ENCODE assay signal across 9 cellular contexts in genomic region chr16:81521141-81521626, GRCh38.
A peak's percentile ranks its signal among the peaks of the same experiment; 100 is the strongest.
DNase-seq lines count a peak whose midpoint lies in the region; ATAC-seq, FAIRE-seq and TF ChIP-seq lines count a peak whose summit lies in the region.
"Had no signal": no experiment of that assay in that cellular context is flagged by ENCODE, and none has a peak within 500 bp of the region (broad histone marks: within the 10 kb centered on the region; RNA-seq: fewer than 3 reads in every experiment).

No MANE protein-coding gene starts in this region.

- no peaks in the 10 kb centered on the region; the same call in 1 of the 3 replicates for H3K9me3 ChIP-seq in GM12878 (replicated peaks; ENCODE audit: control insufficient read depth, insufficient read depth, low read length)

- POLR2A ChIA-PET in GM12878 (lab: Charles Lee): interaction anchor here (0.5 to 1.2 kb wide), 2 partner anchors 40 to 134 kb away, joined by 3 read pairs; no protein-coding TSS in a partner anchor

- no peak overlapping the region for H3K9ac ChIP-seq in GM12878 (ENCODE audit: control insufficient read depth, insufficient read depth, low read length)
- H3K9ac ChIP-seq: KMS-11 had no signal

- H3K4me2 ChIP-seq in GM12878 (ENCODE audit: control insufficient read depth, insufficient read depth): 0 out of 2 replicates have a peak overlapping the region, but pooled peaks have one; percentile 2
- H3K4me2 ChIP-seq: KMS-11 had no signal

- H3K36me3 ChIP-seq in GM12878 (ENCODE audit: control insufficient read depth in 2 of 2, insufficient read depth in 2 of 2, low read length in 1 of 2): peaks cover 5 to 8% of the 10 kb centered on the region in 2 experiments; a peak in 3 of 4 replicates

- RAD21 ChIA-PET in GM12878 (lab: Charles Lee; ENCODE audit: unreplicated experiment): interaction anchor here (1.1 to 3.5 kb wide), 3 partner anchors 41 to 75 kb away, joined by 3 to 17 read pairs (median 6); no protein-coding TSS in a partner anchor

- H3K27ac ChIP-seq in GM12878 (ENCODE audit: control insufficient read depth, insufficient read depth): no peak overlapping the region
- H3K27ac ChIP-seq: KMS-11 had no signal

- intact Hi-C loops in GM12878 (cut with micrococcal nuclease; ENCODE audit: unreplicated experiment): loop anchor here (5.0 kb wide), 3 partner anchors 74 to 119 kb away; no protein-coding TSS in a partner anchor

- CTCF ChIA-PET in GM12878 (lab: Yijun Ruan, JAX): no interaction called here

- H3K4me1 ChIP-seq in GM12878 (ENCODE audit: control insufficient read depth, insufficient read depth, low read length): peaks cover 28% of the 10 kb centered on the region

- SMC1A ChIA-PET in GM12878 (lab: Charles Lee; ENCODE audit: uncharacterized antibody, unreplicated experiment): interaction anchor here (0.7 to 1.9 kb wide), 6 partner anchors 27 to 196 kb away, joined by 3 to 5 read pairs (median 3); no protein-coding TSS in a partner anchor

- no TSS peak for BruUV-seq in GM12878 (replicated peaks; lab: Mats Ljungman, UMichigan)

- in situ Hi-C loops in GM12878 (cut with MboI): no loop called here

- no peak overlapping the region for H2AFZ ChIP-seq in GM12878 (ENCODE audit: control insufficient read depth, low read depth, low read length)

- no peak for FAIRE-seq in GM12878 (lab: Jason Lieb, UNC)

- no peaks in the 10 kb centered on the region for H4K20me1 ChIP-seq in GM12878 (ENCODE audit: control insufficient read depth, insufficient read depth)

- TF ChIP-seq EP300 in GM12878 (IDR thresholded peaks at IDR 0.05; ENCODE audit: borderline replicate concordance in 1 of 2, control insufficient read depth in 1 of 2, low read depth in 2 of 2, low read length in 2 of 2): no peak

- TF ChIP-seq POLR2A in GM12878 (IDR thresholded peaks at IDR 0.05; ENCODE audit: low read depth, low read length): no peak

- no peaks in the 10 kb centered on the region; the same call in none of the 2 replicates for H3K79me2 ChIP-seq in GM12878 (ENCODE audit: control insufficient read depth, insufficient read depth, low read length)

- TF ChIP-seq CTCF in GM12878 (IDR thresholded peaks at IDR 0.05 in 2 of 3, conservative IDR thresholded peaks at IDR 0.05 in 1 of 3; ENCODE audit: control insufficient read depth in 2 of 3, extremely low read depth in 1 of 3, insufficient read depth in 1 of 3, low read depth in 3 of 3, low read length in 3 of 3): no peak

- peak; percentile 57 for ATAC-seq in GM21786 (IDR thresholded peaks at IDR 0.05; ENCODE audit: unreplicated experiment)
- ATAC-seq in GM12878: peak; percentile 49
- no peak for ATAC-seq in GM21529 (IDR thresholded peaks at IDR 0.05; ENCODE audit: unreplicated experiment)

- H3K4me3 ChIP-seq in GM12878: no peak overlapping the region

- no peak for TF ChIP-seq RAD21 in GM12878 (IDR thresholded peaks at IDR 0.05; ENCODE audit: insufficient read depth, low read depth, low read length)

- no peaks in the 10 kb centered on the region for H3K27me3 ChIP-seq in GM12878 (replicated peaks in 1 of 2; ENCODE audit: control insufficient read depth in 2 of 2, insufficient read depth in 2 of 2, low read length in 1 of 2)

- WGBS in GM12878 (ENCODE audit: insufficient coverage, insufficient replicate concordance, low lambda C conversion rate, missing lambda C conversion rate): 13% methylated on average over 19 of the region's 19 CpGs

- DNase-seq in T-helper 22 cell (ENCODE audit: low read depth) (peak; percentile 79), GM12878 (ENCODE audit: low read depth, low spot score) (no peak), NCI-H1105 (lab: John Stamatoyannopoulos, UW) (no peak), NCI-H128 (lab: John Stamatoyannopoulos, UW; ENCODE audit: unreplicated experiment) (no peak), NCI-H510A treated with DMSO at 0.1 percent for 48 hours (lab: John Stamatoyannopoulos, UW) (no peak)
- peak; percentile 24 to 42 for DNase-seq in stimulated activated CD4-positive, alpha-beta T cell treated with anti-CD3 and anti-CD28 coated beads, Interleukin-15, amount 100 ng/mL, for 48 hours (ENCODE audit: low read depth in 2 of 2)

TF ChIP-seq in GM12878, 131 proteins besides CTCF, POLR2A, EP300 and RAD21:
- TF ChIP-seq MEF2B (IDR thresholded peaks at IDR 0.05; ENCODE audit: partially characterized antibody, poor library complexity, severe bottlenecking) (peak; percentile 13), BMI1 (IDR thresholded peaks at IDR 0.05; ENCODE audit: borderline replicate concordance) (peak; percentile 88), EED (IDR thresholded peaks at IDR 0.05; ENCODE audit: low read depth) (0 out of 2 replicates have a peak, but pooled peaks have one; percentile 4), IKZF1 (conservative IDR thresholded peaks at IDR 0.05) (no peak)

Comparison
In these comparisons a context has a peak if more than half of its experiments do, and no peak if none do; other contexts are left out.
1. DNase-seq: peak in T-helper 22 cell (single experiment) and stimulated activated CD4-positive, alpha-beta T cell treated with anti-CD3 and anti-CD28 coated beads, Interleukin-15, amount 100 ng/mL, for 48 hours (2 of 2); none in GM12878 (single experiment), NCI-H1105 (single experiment), NCI-H128 (single experiment) and NCI-H510A treated with DMSO at 0.1 percent for 48 hours (single experiment).